In the genomic region with DNA sequence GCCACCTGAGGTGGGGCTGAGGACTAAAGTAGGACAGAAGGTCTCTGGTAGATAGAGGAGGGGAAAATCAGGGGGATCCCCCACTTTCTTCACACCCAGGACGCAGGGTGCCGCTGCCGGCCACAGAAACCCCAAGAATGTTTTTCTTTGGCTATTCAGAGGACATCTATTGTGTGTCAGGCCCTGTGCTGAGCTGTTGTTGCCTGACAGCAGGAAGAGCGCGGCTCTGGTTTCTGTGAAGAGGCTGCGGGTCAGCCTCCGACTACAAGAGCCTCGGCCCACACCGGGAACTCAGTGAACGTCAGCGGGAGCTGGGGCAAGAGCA, we compare ENCODE assay signal across 1 cellular context.
TF ChIP-seq lines count a peak whose summit lies in the region.

No MANE protein-coding gene starts in this region.

TF ChIP-seq in GM12878, 131 proteins besides CTCF, POLR2A, EP300 and RAD21 (continued from another document and continues in another):
- TF ChIP-seq, protein P1, sequence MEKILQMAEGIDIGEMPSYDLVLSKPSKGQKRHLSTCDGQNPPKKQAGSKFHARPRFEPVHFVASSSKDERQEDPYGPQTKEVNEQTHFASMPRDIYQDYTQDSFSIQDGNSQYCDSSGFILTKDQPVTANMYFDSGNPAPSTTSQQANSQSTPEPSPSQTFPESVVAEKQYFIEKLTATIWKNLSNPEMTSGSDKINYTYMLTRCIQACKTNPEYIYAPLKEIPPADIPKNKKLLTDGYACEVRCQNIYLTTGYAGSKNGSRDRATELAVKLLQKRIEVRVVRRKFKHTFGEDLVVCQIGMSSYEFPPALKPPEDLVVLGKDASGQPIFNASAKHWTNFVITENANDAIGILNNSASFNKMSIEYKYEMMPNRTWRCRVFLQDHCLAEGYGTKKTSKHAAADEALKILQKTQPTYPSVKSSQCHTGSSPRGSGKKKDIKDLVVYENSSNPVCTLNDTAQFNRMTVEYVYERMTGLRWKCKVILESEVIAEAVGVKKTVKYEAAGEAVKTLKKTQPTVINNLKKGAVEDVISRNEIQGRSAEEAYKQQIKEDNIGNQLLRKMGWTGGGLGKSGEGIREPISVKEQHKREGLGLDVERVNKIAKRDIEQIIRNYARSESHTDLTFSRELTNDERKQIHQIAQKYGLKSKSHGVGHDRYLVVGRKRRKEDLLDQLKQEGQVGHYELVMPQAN (conservative IDR thresholded peaks at IDR 0.05): no peak
- TF ChIP-seq IKZF2 (IDR thresholded peaks at IDR 0.05) (peak; percentile 76 to 81), FOXK2 (IDR thresholded peaks at IDR 0.05) (no peak), EGR1 (IDR thresholded peaks at IDR 0.05; ENCODE audit: borderline replicate concordance in 1 of 2, low read depth in 2 of 2, low read length in 2 of 2) (no peak), MYB (IDR thresholded peaks at IDR 0.05; ENCODE audit: borderline replicate concordance, low read depth, low read length) (no peak), ESRRA (IDR thresholded peaks at IDR 0.05; ENCODE audit: low read length) (no peak), PRDM15 (CRISPR knock-in tag; IDR thresholded peaks at IDR 0.05) (no peak), NFIC (IDR thresholded peaks at IDR 0.05; ENCODE audit: low read depth, low read length) (peak; percentile 84), MEF2A (IDR thresholded peaks at IDR 0.05; ENCODE audit: insufficient read depth, low read depth, low read length) (peak; percentile 57; the same call in 1 of the 2 replicates), KLF5 (IDR thresholded peaks at IDR 0.05; ENCODE audit: partially characterized antibody) (no peak), JUNB (IDR thresholded peaks at IDR 0.05) (no peak), RAD51 (IDR thresholded peaks at IDR 0.05) (no peak), SMAD1 (IDR thresholded peaks at IDR 0.05; ENCODE audit: low read depth, partially characterized antibody) (no peak), CBX5 (IDR thresholded peaks at IDR 0.05; ENCODE audit: low read depth) (0 out of 2 replicates have a peak, but pooled peaks have one; percentile 17), SP1 (IDR thresholded peaks at IDR 0.05; ENCODE audit: low read depth, low read length) (peak; percentile 41), KAT2A (conservative IDR thresholded peaks at IDR 0.05; ENCODE audit: control insufficient read depth, low read depth, low read length) (no peak), YY1 (IDR thresholded peaks at IDR 0.05; ENCODE audit: low read depth, low read length) (no peak), NRF1 (conservative IDR thresholded peaks at IDR 0.05; ENCODE audit: low read depth, low read length) (no peak), SMARCA5 (IDR thresholded peaks at IDR 0.05) (no peak), IRF3 (IDR thresholded peaks at IDR 0.05) (no peak), RELA (IDR thresholded peaks at IDR 0.05; ENCODE audit: borderline replicate concordance, partially characterized antibody) (peak; percentile 40), PML (IDR thresholded peaks at IDR 0.05; ENCODE audit: low read length) (peak; percentile 77), RB1 (IDR thresholded peaks at IDR 0.05; ENCODE audit: borderline replicate concordance) (no peak), HDAC6 (IDR thresholded peaks at IDR 0.05; ENCODE audit: unreplicated experiment) (no peak), NBN (IDR thresholded peaks at IDR 0.05) (peak; percentile 89), ZBTB11 (CRISPR knock-in tag; IDR thresholded peaks at IDR 0.05) (no peak), IRF4 (IDR thresholded peaks at IDR 0.05; ENCODE audit: low read depth, low read length) (no peak), BCLAF1 (IDR thresholded peaks at IDR 0.05) (no peak), RUNX3 (IDR thresholded peaks at IDR 0.05; ENCODE audit: low read length) (peak; percentile 91), RCOR1 (conservative IDR thresholded peaks at IDR 0.05; ENCODE audit: low read depth, low read length) (no peak), JUND (IDR thresholded peaks at IDR 0.05; ENCODE audit: low read depth, low read length) (no peak), HDAC2 (IDR thresholded peaks at IDR 0.05) (no peak)
- TF ChIP-seq, protein P2, sequence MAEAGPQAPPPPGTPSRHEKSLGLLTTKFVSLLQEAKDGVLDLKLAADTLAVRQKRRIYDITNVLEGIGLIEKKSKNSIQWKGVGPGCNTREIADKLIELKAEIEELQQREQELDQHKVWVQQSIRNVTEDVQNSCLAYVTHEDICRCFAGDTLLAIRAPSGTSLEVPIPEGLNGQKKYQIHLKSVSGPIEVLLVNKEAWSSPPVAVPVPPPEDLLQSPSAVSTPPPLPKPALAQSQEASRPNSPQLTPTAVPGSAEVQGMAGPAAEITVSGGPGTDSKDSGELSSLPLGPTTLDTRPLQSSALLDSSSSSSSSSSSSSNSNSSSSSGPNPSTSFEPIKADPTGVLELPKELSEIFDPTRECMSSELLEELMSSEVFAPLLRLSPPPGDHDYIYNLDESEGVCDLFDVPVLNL (IDR thresholded peaks at IDR 0.05; ENCODE audit: low read depth, low read length): no peak
- TF ChIP-seq, protein P3, sequence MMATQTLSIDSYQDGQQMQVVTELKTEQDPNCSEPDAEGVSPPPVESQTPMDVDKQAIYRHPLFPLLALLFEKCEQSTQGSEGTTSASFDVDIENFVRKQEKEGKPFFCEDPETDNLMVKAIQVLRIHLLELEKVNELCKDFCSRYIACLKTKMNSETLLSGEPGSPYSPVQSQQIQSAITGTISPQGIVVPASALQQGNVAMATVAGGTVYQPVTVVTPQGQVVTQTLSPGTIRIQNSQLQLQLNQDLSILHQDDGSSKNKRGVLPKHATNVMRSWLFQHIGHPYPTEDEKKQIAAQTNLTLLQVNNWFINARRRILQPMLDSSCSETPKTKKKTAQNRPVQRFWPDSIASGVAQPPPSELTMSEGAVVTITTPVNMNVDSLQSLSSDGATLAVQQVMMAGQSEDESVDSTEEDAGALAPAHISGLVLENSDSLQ (IDR thresholded peaks at IDR 0.05): peak; percentile 71
- TF ChIP-seq, protein P4, sequence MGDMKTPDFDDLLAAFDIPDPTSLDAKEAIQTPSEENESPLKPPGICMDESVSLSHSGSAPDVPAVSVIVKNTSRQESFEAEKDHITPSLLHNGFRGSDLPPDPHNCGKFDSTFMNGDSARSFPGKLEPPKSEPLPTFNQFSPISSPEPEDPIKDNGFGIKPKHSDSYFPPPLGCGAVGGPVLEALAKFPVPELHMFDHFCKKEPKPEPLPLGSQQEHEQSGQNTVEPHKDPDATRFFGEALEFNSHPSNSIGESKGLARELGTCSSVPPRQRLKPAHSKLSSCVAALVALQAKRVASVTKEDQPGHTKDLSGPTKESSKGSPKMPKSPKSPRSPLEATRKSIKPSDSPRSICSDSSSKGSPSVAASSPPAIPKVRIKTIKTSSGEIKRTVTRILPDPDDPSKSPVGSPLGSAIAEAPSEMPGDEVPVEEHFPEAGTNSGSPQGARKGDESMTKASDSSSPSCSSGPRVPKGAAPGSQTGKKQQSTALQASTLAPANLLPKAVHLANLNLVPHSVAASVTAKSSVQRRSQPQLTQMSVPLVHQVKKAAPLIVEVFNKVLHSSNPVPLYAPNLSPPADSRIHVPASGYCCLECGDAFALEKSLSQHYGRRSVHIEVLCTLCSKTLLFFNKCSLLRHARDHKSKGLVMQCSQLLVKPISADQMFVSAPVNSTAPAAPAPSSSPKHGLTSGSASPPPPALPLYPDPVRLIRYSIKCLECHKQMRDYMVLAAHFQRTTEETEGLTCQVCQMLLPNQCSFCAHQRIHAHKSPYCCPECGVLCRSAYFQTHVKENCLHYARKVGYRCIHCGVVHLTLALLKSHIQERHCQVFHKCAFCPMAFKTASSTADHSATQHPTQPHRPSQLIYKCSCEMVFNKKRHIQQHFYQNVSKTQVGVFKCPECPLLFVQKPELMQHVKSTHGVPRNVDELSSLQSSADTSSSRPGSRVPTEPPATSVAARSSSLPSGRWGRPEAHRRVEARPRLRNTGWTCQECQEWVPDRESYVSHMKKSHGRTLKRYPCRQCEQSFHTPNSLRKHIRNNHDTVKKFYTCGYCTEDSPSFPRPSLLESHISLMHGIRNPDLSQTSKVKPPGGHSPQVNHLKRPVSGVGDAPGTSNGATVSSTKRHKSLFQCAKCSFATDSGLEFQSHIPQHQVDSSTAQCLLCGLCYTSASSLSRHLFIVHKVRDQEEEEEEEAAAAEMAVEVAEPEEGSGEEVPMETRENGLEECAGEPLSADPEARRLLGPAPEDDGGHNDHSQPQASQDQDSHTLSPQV (IDR thresholded peaks at IDR 0.05): no peak
